Comparison of ENCODE assay signal across 9 cellular contexts in the genomic region with DNA sequence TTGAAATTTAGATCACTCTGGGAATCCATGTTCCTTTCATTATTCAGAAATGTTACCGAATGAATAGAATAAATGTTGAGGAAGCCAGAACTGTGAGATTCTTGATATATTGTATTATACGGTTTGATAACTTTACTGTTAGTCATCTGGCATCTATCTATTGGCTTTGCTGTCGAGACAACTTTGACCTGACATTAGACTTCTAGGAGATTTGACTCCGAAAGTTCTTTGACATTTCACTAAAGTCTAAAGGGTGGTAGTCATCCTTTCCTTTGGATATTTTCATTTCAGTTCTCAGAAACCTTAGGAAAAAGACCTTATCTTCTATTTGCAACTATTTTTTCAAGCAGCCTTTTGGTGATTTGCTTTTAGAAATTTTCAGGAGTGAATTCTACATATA. TPM values are rescaled to one million over a fixed set of nuclear protein-coding genes. Genes with fewer than 3 reads are reported as not detected.
DNase-seq lines count a peak whose midpoint lies in the region; ATAC-seq, FAIRE-seq and TF ChIP-seq lines count a peak whose summit lies in the region.
"Had no signal": no experiment of that assay in that cellular context is flagged by ENCODE, and none has a peak within 500 bp of the region (broad histone marks: within the 10 kb centered on the region; RNA-seq: fewer than 3 reads in every experiment).

No MANE protein-coding gene starts in this region.

- H3K9me3 ChIP-seq in CD8-positive, alpha-beta memory T cell (ENCODE audit: low read length) = no peaks in the 10 kb centered on the region
- no peaks in the 10 kb centered on the region for H3K9me3 ChIP-seq in MG63
- no peaks in the 10 kb centered on the region for H3K9me3 ChIP-seq in H1 (ENCODE audit: insufficient read depth in 2 of 2, low read depth in 1 of 2, low read length in 1 of 2)
- H3K9me3 ChIP-seq in neuron (ENCODE audit: low read length) = peaks cover 2% of the 10 kb centered on the region

- peak overlapping the region in 1 of 4 experiments; percentile 50; a peak in 1 of 7 replicates for H3K9ac ChIP-seq in H1 (replicated peaks in 1 of 4; ENCODE audit: extremely low read depth in 1 of 4, low read depth in 3 of 4, low read length in 3 of 4)

- H3K9me3 Mint-ChIP-seq in CD8-positive, alpha-beta memory T cell = no peaks in the 10 kb centered on the region

- no peak overlapping the region for H2BK5ac ChIP-seq in H1 (ENCODE audit: low read depth, low read length)

- peaks cover 0 to 3% of the 10 kb centered on the region in 2 donors for H3K27me3 Mint-ChIP-seq in CD8-positive, alpha-beta memory T cell

- H3K36me3 Mint-ChIP-seq in CD8-positive, alpha-beta memory T cell = peaks cover 0 to 20% (median 0%) of the 10 kb centered on the region in 3 donors

- no peak for TF ChIP-seq EP300 in H1 (IDR thresholded peaks at IDR 0.05; ENCODE audit: borderline replicate concordance in 1 of 2, low read depth in 2 of 2, low read length in 2 of 2)

- peaks cover 8% of the 10 kb centered on the region for H3K23me2 ChIP-seq in H1 (ENCODE audit: low read depth, low read length)

- 18% methylated on average over 4 of the region's 4 CpGs; no CpG with 5 or more reads in 1 of the 2 experiments for WGBS in H1 (ENCODE audit: extremely low coverage in 1 of 2, insufficient coverage in 1 of 2, insufficient read length in 1 of 2, insufficient replicate concordance in 2 of 2, low coverage in 1 of 2, low lambda C conversion rate in 2 of 2, missing lambda C conversion rate in 1 of 2), 2 experiments

- H2BK20ac ChIP-seq in H1 (ENCODE audit: low read length) = no peak overlapping the region

- H2AK5ac ChIP-seq in H1 (ENCODE audit: low read depth, low read length) = no peak overlapping the region

- H3K4me3 Mint-ChIP-seq in CD8-positive, alpha-beta memory T cell = peak overlapping the region; percentile 97 to 100 (median 99)

- H3K14ac ChIP-seq in H1 (ENCODE audit: insufficient read length) = no peak overlapping the region

- H3K4me3 ChIP-seq in CD8-positive, alpha-beta memory T cell (ENCODE audit: low read length) = peak overlapping the region; percentile 93
- H3K4me3 ChIP-seq in MG63 (peak overlapping the region; percentile 94), H1 (ENCODE audit: extremely low read depth in 1 of 4, insufficient read depth in 2 of 4, low read depth in 3 of 4, low read length in 4 of 4) (peak overlapping the region; percentile 92 to 100 (median 95)), neuron (ENCODE audit: low read length) (peak overlapping the region; percentile 84)

- POLR2A ChIA-PET in CD8-positive, alpha-beta memory T cell (lab: Charles Lee) = no interaction called here
- POLR2A ChIA-PET in H1 (lab: Charles Lee; ENCODE audit: partially characterized antibody) = interaction anchor here (0.7 to 1.3 kb wide), 2 partner anchors 16 to 39 kb away, joined by 3 to 7 read pairs; no protein-coding TSS in a partner anchor

- H3K27ac Mint-ChIP-seq in CD8-positive, alpha-beta memory T cell = peak overlapping the region in 7 of 8 donors; percentile 10 to 88 (median 71)

- peak overlapping the region; percentile 65 for H3K27ac ChIP-seq in CD8-positive, alpha-beta memory T cell (ENCODE audit: low read depth, low read length)
- no peak overlapping the region for H3K27ac ChIP-seq in H1 (ENCODE audit: low read depth, low read length)
- H3K27ac ChIP-seq: HL-60 had no signal

- no peak for FAIRE-seq in H1 (lab: Jason Lieb, UNC)

- H3K4me1 ChIP-seq in CD8-positive, alpha-beta memory T cell (ENCODE audit: insufficient read depth, low read length) = no peaks in the 10 kb centered on the region
- H3K4me1 ChIP-seq in H1 (replicated peaks in 1 of 4; ENCODE audit: control insufficient read depth in 3 of 4, insufficient read depth in 4 of 4, low read length in 3 of 4) (peaks cover 2 to 6% (median 3%) of the 10 kb centered on the region in 4 experiments; a peak in 4 of 7 replicates), neuron (ENCODE audit: insufficient read depth, low read length) (peaks cover 7% of the 10 kb centered on the region)

- H3K27me3 ChIP-seq in CD8-positive, alpha-beta memory T cell (ENCODE audit: insufficient read depth, low read length, poor library complexity, severe bottlenecking) = no peaks in the 10 kb centered on the region
- H3K27me3 ChIP-seq in MG63 (no peaks in the 10 kb centered on the region), H1 (replicated peaks in 1 of 4; ENCODE audit: control insufficient read depth in 3 of 4, extremely low read depth in 1 of 4, insufficient read depth in 3 of 4, low read length in 3 of 4) (no peaks in the 10 kb centered on the region), neuron (ENCODE audit: insufficient read depth, low read length) (no peaks in the 10 kb centered on the region)

- TF ChIP-seq POLR2A in H1 (IDR thresholded peaks at IDR 0.05; ENCODE audit: control extremely low read depth in 1 of 2, low read depth in 2 of 2, low read length in 2 of 2) = no peak

- H2AFZ ChIP-seq in H1 (ENCODE audit: low read length) (no peak overlapping the region), neuron (ENCODE audit: low read depth, low read length) (no peak overlapping the region)

- no peak overlapping the region for H2BK15ac ChIP-seq in H1 (ENCODE audit: low read length)

- no peak overlapping the region for H3K56ac ChIP-seq in H1 (replicated peaks; ENCODE audit: insufficient read length, low read depth, low read length)

- no peak for TF ChIP-seq RAD21 in H1 (IDR thresholded peaks at IDR 0.05 in 1 of 2, conservative IDR thresholded peaks at IDR 0.05 in 1 of 2; ENCODE audit: low read depth in 2 of 2, low read length in 2 of 2)

- no peak overlapping the region for H3K18ac ChIP-seq in H1 (ENCODE audit: extremely low read depth, low read length)

- peak overlapping the region; percentile 75 to 96 for H3K4me2 ChIP-seq in H1 (ENCODE audit: insufficient read depth in 1 of 2, low read depth in 2 of 2, low read length in 2 of 2)

- no peak overlapping the region for H3K23ac ChIP-seq in H1 (ENCODE audit: insufficient read length)

- peaks cover 38 to 52% (median 50%) of the 10 kb centered on the region in 3 donors for H3K4me1 Mint-ChIP-seq in CD8-positive, alpha-beta memory T cell

- H4K5ac ChIP-seq in H1 (ENCODE audit: insufficient read length, low read depth, low read length) = no peak overlapping the region

- H4K20me1 ChIP-seq in H1 (replicated peaks in 1 of 2; ENCODE audit: control insufficient read depth in 1 of 2, insufficient read depth in 2 of 2, low read length in 2 of 2) = peaks cover 0 to 10% of the 10 kb centered on the region in 2 experiments

- H3K36me3 ChIP-seq in CD8-positive, alpha-beta memory T cell (ENCODE audit: insufficient read depth, low read length) = no peaks in the 10 kb centered on the region
- H3K36me3 ChIP-seq in MG63 (no peaks in the 10 kb centered on the region), H1 (ENCODE audit: control insufficient read depth in 2 of 4, insufficient read depth in 4 of 4, low read length in 3 of 4) (no peaks in the 10 kb centered on the region), neuron (ENCODE audit: insufficient read depth, low read length) (no peaks in the 10 kb centered on the region)

- no peak overlapping the region for H4K91ac ChIP-seq in H1 (replicated peaks; ENCODE audit: insufficient read length, low read length)

- H2BK12ac ChIP-seq in H1 (ENCODE audit: low read depth, low read length) = no peak overlapping the region

- no peak for ATAC-seq in HG03135 (IDR thresholded peaks at IDR 0.05; ENCODE audit: unreplicated experiment)
- ATAC-seq in GM18520 (IDR thresholded peaks at IDR 0.05; ENCODE audit: unreplicated experiment) = no peak
- no peak for ATAC-seq in GM21390 (IDR thresholded peaks at IDR 0.05; ENCODE audit: unreplicated experiment)

- H3K79me1 ChIP-seq in H1 (ENCODE audit: low read depth, low read length) = peaks cover 8% of the 10 kb centered on the region

- no peak for TF ChIP-seq CTCF in H1 (IDR thresholded peaks at IDR 0.05; ENCODE audit: control extremely low read depth in 1 of 3, insufficient read depth in 1 of 3, low read depth in 1 of 3, low read length in 3 of 3)

- CTCF ChIA-PET in CD8-positive, alpha-beta memory T cell (lab: Charles Lee) = interaction anchor here (0.5 to 1.5 kb wide), 2 partner anchors 23 to 166 kb away, joined by 3 read pairs; no protein-coding TSS in a partner anchor
- CTCF ChIA-PET in H1 (lab: Charles Lee; ENCODE audit: partially characterized antibody) = interaction anchor here (0.9 kb wide), 1 partner anchor 38 kb away, joined by 4 read pairs; no protein-coding TSS in a partner anchor

- H3K4ac ChIP-seq in H1 (replicated peaks; ENCODE audit: insufficient read length, low read depth, low read length) = no peak overlapping the region

- H4K8ac ChIP-seq in H1 (ENCODE audit: extremely low read depth, insufficient read depth, low read length) = no peak overlapping the region

- no peak overlapping the region for H2BK120ac ChIP-seq in H1 (replicated peaks; ENCODE audit: low read depth, low read length)

- peaks cover 14 to 59% of the 10 kb centered on the region in 2 experiments for H3K79me2 ChIP-seq in H1 (ENCODE audit: control insufficient read depth in 1 of 2, insufficient read depth in 2 of 2, low read length in 2 of 2)

- DNase-seq in CD8-positive, alpha-beta memory T cell = no peak
- DNase-seq in MG63 = no peak
- no peak for DNase-seq in H1 (ENCODE audit: low read depth in 1 of 2, low spot score in 2 of 2)
- DNase-seq in COLO668 (lab: John Stamatoyannopoulos, UW; ENCODE audit: unreplicated experiment) = no peak

TF ChIP-seq in H1, 55 proteins besides CTCF, POLR2A, EP300 and RAD21 (continues in another document):
- no peak for TF ChIP-seq KDM4A (IDR thresholded peaks at IDR 0.05; ENCODE audit: low read depth, low read length, severe bottlenecking)
- TF ChIP-seq SAP30 (IDR thresholded peaks at IDR 0.05; ENCODE audit: insufficient read depth, insufficient replicate concordance, low read length) = no peak
- TF ChIP-seq TCF12 (IDR thresholded peaks at IDR 0.05; ENCODE audit: low read depth, low read length) = no peak
- no peak for TF ChIP-seq KDM5A (IDR thresholded peaks at IDR 0.05; ENCODE audit: low read length)
- TF ChIP-seq BCL11A (IDR thresholded peaks at IDR 0.05; ENCODE audit: low read depth in 2 of 2, low read length in 2 of 2) = no peak
- TF ChIP-seq CHD2 (IDR thresholded peaks at IDR 0.05; ENCODE audit: low read length) = no peak

RNA-seq across cellular contexts. Expression of gene BMPR2, which starts 1.9 kb away (rescaled TPM):
- total RNA-seq in CD8-positive, alpha-beta memory T cell = 1 to 10 TPM; 9.7 TPM
- 3.1 TPM for polyA plus RNA-seq in CD8-positive, alpha-beta memory T cell
- 9.1 and 9.4 TPM in 2 replicates for total RNA-seq in MG63 (2014; rRNA removed; shearing (Covaris generic); ENCODE audit: low replicate concordance)
- total RNA-seq in H1 (2021; fragmentation: NEBNext Ultra II Directional; extraction: Animal tissue kit (Norgen Biotek cat#: 25700)) = 15.9 and 19.8 TPM in 2 replicates
- polyA plus RNA-seq in H1 (2011; rRNA removed) = 3.5 and 5.5 TPM in 2 replicates
- polyA plus RNA-seq in H1 (2011; cell fraction: cytosol; rRNA removed) = 7.1 TPM
- 4.7 TPM for polyA plus RNA-seq in H1 (2011; cell fraction: nucleus; rRNA removed)
- 5.4 to 8.5 TPM (median 7.2 TPM) in 4 replicates for polyA plus RNA-seq in H1 (2012, experiment 1 of 2)
- polyA plus RNA-seq in H1 (2012, experiment 2 of 2) = 0.68 TPM
- 9.4 TPM for polyA plus RNA-seq in H1 (2013, experiment 1 of 2)
- polyA plus RNA-seq in H1 (2013, experiment 2 of 2) = 10.6 TPM
- polyA minus RNA-seq in H1 (2011; rRNA and poly(A)+ RNA removed) = 24.9 and 43.0 TPM in 2 replicates
- 12.7 TPM for polyA minus RNA-seq in H1 (2011; cell fraction: cytosol; rRNA and poly(A)+ RNA removed)
- 27.0 TPM for polyA minus RNA-seq in H1 (2011; cell fraction: nucleus; rRNA and poly(A)+ RNA removed)
